Comparison of ENCODE assay signal across 18 cellular contexts in genomic region chr11:1708716-1709115, GRCh38. TPM values are rescaled to one million over a fixed set of nuclear protein-coding genes. Genes with fewer than 3 reads are reported as not detected.
DNase-seq lines count a peak whose midpoint lies in the region; ATAC-seq and TF ChIP-seq lines count a peak whose summit lies in the region.
"Had no signal": no experiment of that assay in that cellular context is flagged by ENCODE, and none has a peak within 500 bp of the region (broad histone marks: within the 10 kb centered on the region; RNA-seq: fewer than 3 reads in every experiment).

No MANE protein-coding gene starts in this region.

- no peaks in the 10 kb centered on the region for H3K79me2 ChIP-seq in osteoblast (ENCODE audit: insufficient read depth, low read length)

- H3K27me3 ChIP-seq in osteoblast (ENCODE audit: insufficient read depth, low read length): peaks cover 27% of the 10 kb centered on the region

- TF ChIP-seq CTCF in osteoblast (IDR thresholded peaks at IDR 0.05; ENCODE audit: extremely low read depth, low read depth, low read length): no peak

- peaks cover 29% of the 10 kb centered on the region for H3K4me1 Mint-ChIP-seq in stimulated activated naive CD8-positive, alpha-beta T cell treated with anti-CD3 and anti-CD28 coated beads, Interleukin-15, amount 100 ng/mL, for 72 hours
- peaks cover 0 to 2% of the 10 kb centered on the region in 2 donors for H3K4me1 Mint-ChIP-seq in effector memory CD8-positive, alpha-beta T cell (ENCODE audit: low read depth in 2 of 2)

- no peak overlapping the region for H2AFZ ChIP-seq in osteoblast (ENCODE audit: low read length)
- H2AFZ ChIP-seq: GM23248 had no signal

- H3K27ac Mint-ChIP-seq in stimulated activated naive CD8-positive, alpha-beta T cell treated with anti-CD3 and anti-CD28 coated beads, Interleukin-15, amount 100 ng/mL, for 72 hours: peak overlapping the region; percentile 48 to 54
- H3K27ac Mint-ChIP-seq in effector memory CD8-positive, alpha-beta T cell: no peak overlapping the region
- H3K27ac Mint-ChIP-seq: CD4-positive, alpha-beta T cell had no signal

- H4K20me1 ChIP-seq in osteoblast (ENCODE audit: insufficient read depth, low read length): no peaks in the 10 kb centered on the region

- no peak overlapping the region for H3K4me3 Mint-ChIP-seq in stimulated activated naive CD8-positive, alpha-beta T cell treated with anti-CD3 and anti-CD28 coated beads, Interleukin-15, amount 100 ng/mL, for 72 hours
- H3K4me3 Mint-ChIP-seq in effector memory CD8-positive, alpha-beta T cell: no peak overlapping the region
- H3K4me3 Mint-ChIP-seq: CD4-positive, alpha-beta T cell had no signal

- no peak overlapping the region for H3K27ac ChIP-seq in osteoblast (ENCODE audit: low read depth, low read length)
- H3K27ac ChIP-seq: 22Rv1, A549, C4-2B, GM23248 had no signal

- peaks cover 7% of the 10 kb centered on the region for H3K27me3 Mint-ChIP-seq in stimulated activated naive CD8-positive, alpha-beta T cell treated with anti-CD3 and anti-CD28 coated beads, Interleukin-15, amount 100 ng/mL, for 72 hours
- peaks cover 7 to 36% of the 10 kb centered on the region in 2 donors for H3K27me3 Mint-ChIP-seq in effector memory CD8-positive, alpha-beta T cell

- H3K9me3 ChIP-seq in osteoblast (ENCODE audit: low read depth, low read length): no peaks in the 10 kb centered on the region
- H3K9me3 ChIP-seq: A549, Caco-2, HAP-1 had no signal

- no peaks in the 10 kb centered on the region for H3K36me3 ChIP-seq in osteoblast (ENCODE audit: insufficient read depth, low read length)
- H3K36me3 ChIP-seq: HAP-1 had no signal

- H3K4me3 ChIP-seq in osteoblast (ENCODE audit: insufficient read depth, low read length): no peak overlapping the region
- H3K4me3 ChIP-seq: A549, GM23248, HAP-1 had no signal

- no peaks in the 10 kb centered on the region for H3K4me1 ChIP-seq in osteoblast (ENCODE audit: insufficient read depth, low read length)
- H3K4me1 ChIP-seq: HAP-1 had no signal

- ATAC-seq in stimulated activated naive CD8-positive, alpha-beta T cell treated with anti-CD3 and anti-CD28 coated beads, Interleukin-15, amount 100 ng/mL, for 72 hours: no peak
- ATAC-seq in stimulated activated naive CD8-positive, alpha-beta T cell treated with anti-CD3 and anti-CD28 coated beads, Interleukin-15, Interleukin-2, amounts not matched to agents 100 U/mL and 50 U/mL, for 24 hours: no peak
- ATAC-seq in GM18519 (IDR thresholded peaks at IDR 0.05; ENCODE audit: low FRiP score, unreplicated experiment) (no peak), HG02763 (IDR thresholded peaks at IDR 0.05; ENCODE audit: unreplicated experiment) (no peak)
- no peak for ATAC-seq in effector memory CD8-positive, alpha-beta T cell (replicated peaks)
- ATAC-seq: A549 had no signal

- H3K9me3 Mint-ChIP-seq in stimulated activated naive CD8-positive, alpha-beta T cell treated with anti-CD3 and anti-CD28 coated beads, Interleukin-15, amount 100 ng/mL, for 72 hours: no peaks in the 10 kb centered on the region
- no peaks in the 10 kb centered on the region for H3K9me3 Mint-ChIP-seq in effector memory CD8-positive, alpha-beta T cell
- H3K9me3 Mint-ChIP-seq: CD4-positive, alpha-beta T cell had no signal

- H3K4me2 ChIP-seq in osteoblast (ENCODE audit: insufficient read depth, low read length): no peak overlapping the region
- H3K4me2 ChIP-seq: A549 had no signal

- DNase-seq in activated CD8-positive, alpha-beta memory T cell treated with anti-CD3 and anti-CD28 coated beads, Interleukin-2, amount 50 U/mL, for 48 hours: peak; percentile 41
- DNase-seq in activated CD8-positive, alpha-beta memory T cell treated with anti-CD3 and anti-CD28 coated beads for 24 hours: no peak
- DNase-seq in stimulated activated naive CD8-positive, alpha-beta T cell treated with anti-CD3 and anti-CD28 coated beads, Interleukin-15, amount 100 ng/mL, for 72 hours: no peak
- no peak for DNase-seq in stimulated activated naive CD8-positive, alpha-beta T cell treated with anti-CD3 and anti-CD28 coated beads, Interleukin-15, Interleukin-2, amounts not matched to agents 100 U/mL and 50 U/mL, for 24 hours
- peak; percentile 57 for DNase-seq in osteoblast (ENCODE audit: insufficient read length, low spot score, missing footprints)
- DNase-seq in effector memory CD8-positive, alpha-beta T cell: no peak
- DNase-seq: AML-193; CD4-positive, alpha-beta T cell; GM23248 had no signal

- H3K36me3 Mint-ChIP-seq in effector memory CD8-positive, alpha-beta T cell (ENCODE audit: insufficient read depth): no peaks in the 10 kb centered on the region

RNA-seq across cellular contexts. Expression of gene KRTAP5-6, which starts 11.7 kb away (rescaled TPM):
- total RNA-seq in osteoblast: not detected in 2 replicates
- total RNA-seq: Caco-2; CD4-positive, alpha-beta T cell; GM23248; H4; HT-29 had no signal

RNA-seq across cellular contexts. Expression of gene IFITM10, which starts 41.7 kb away (rescaled TPM):
- 15.0 and 18.1 TPM in 2 replicates for total RNA-seq in osteoblast

RNA-seq across cellular contexts. Expression of gene CTSD, which starts 55.0 kb away (rescaled TPM):
- total RNA-seq in osteoblast: 491 and 519 TPM in 2 replicates

Comparison
In these comparisons a context has a peak if more than half of its experiments do, and no peak if none do; other contexts are left out.
1. DNase-seq: peak in activated CD8-positive, alpha-beta memory T cell treated with anti-CD3 and anti-CD28 coated beads, Interleukin-2, amount 50 U/mL, for 48 hours (single experiment) and osteoblast (single experiment); none in activated CD8-positive, alpha-beta memory T cell treated with anti-CD3 and anti-CD28 coated beads for 24 hours (single experiment), stimulated activated naive CD8-positive, alpha-beta T cell treated with anti-CD3 and anti-CD28 coated beads, Interleukin-15, amount 100 ng/mL, for 72 hours (0 of 2), stimulated activated naive CD8-positive, alpha-beta T cell treated with anti-CD3 and anti-CD28 coated beads, Interleukin-15, Interleukin-2, amounts not matched to agents 100 U/mL and 50 U/mL, for 24 hours (single experiment) and effector memory CD8-positive, alpha-beta T cell (0 of 3).
2. H3K27ac Mint-ChIP-seq: peak in stimulated activated naive CD8-positive, alpha-beta T cell treated with anti-CD3 and anti-CD28 coated beads, Interleukin-15, amount 100 ng/mL, for 72 hours (2 of 2); none in effector memory CD8-positive, alpha-beta T cell (0 of 2).